In genomic region chr10:71998119-71998839, GRCh38 we compare ENCODE assay signal across 14 cellular contexts. TPM values are rescaled to one million over a fixed set of nuclear protein-coding genes. Genes with fewer than 3 reads are reported as not detected.
DNase-seq lines count a peak whose midpoint lies in the region; ATAC-seq and TF ChIP-seq lines count a peak whose summit lies in the region.
"Had no signal": no experiment of that assay in that cellular context is flagged by ENCODE, and none has a peak within 500 bp of the region (broad histone marks: within the 10 kb centered on the region; RNA-seq: fewer than 3 reads in every experiment).

No MANE protein-coding gene starts in this region.

- H3K36me3 ChIP-seq in Peyer's patch, result no peaks in the 10 kb centered on the region
- no peaks in the 10 kb centered on the region for H3K36me3 ChIP-seq in muscle layer of colon (ENCODE audit: insufficient read depth, low read length)
- H3K36me3 ChIP-seq in thoracic aorta, result no peaks in the 10 kb centered on the region

- H3K4me1 Mint-ChIP-seq in activated naive CD8-positive, alpha-beta T cell treated with anti-CD3 and anti-CD28 coated beads, Interleukin-2, amount 50 U/mL, for 24 hours, result no peaks in the 10 kb centered on the region
- H3K4me1 Mint-ChIP-seq in activated naive CD4-positive, alpha-beta T cell treated with anti-CD3 and anti-CD28 coated beads, Interleukin-2, amount 10 ng/mL, durations not matched to agents 7 days and 5 days, result no peaks in the 10 kb centered on the region

- H3K27ac ChIP-seq in Peyer's patch (peak overlapping the region in 3 of 4 donors; percentile 52 to 85 (median 66)), muscle layer of colon (ENCODE audit: low read depth, low read length) (peak overlapping the region; percentile 86), thoracic aorta (peak overlapping the region; percentile 65 to 78)

- CTCF ChIA-PET in activated naive CD4-positive, alpha-beta T cell treated with anti-CD3 and anti-CD28 coated beads, Interleukin-2, amount 10 ng/mL, durations not matched to agents 7 days and 5 days (lab: Charles Lee), result interaction anchor here (0.8 kb wide), 1 partner anchor 50 kb away, joined by 3 read pairs; no protein-coding TSS in a partner anchor
- CTCF ChIA-PET in GM10248 (lab: Yijun Ruan, JAX), result interaction anchor here (0.7 to 1.3 kb wide), 3 partner anchors 8 to 50 kb away, joined by 3 to 4 read pairs (median 3); no protein-coding TSS in a partner anchor

- H3K9me3 ChIP-seq in Peyer's patch (no peaks in the 10 kb centered on the region), muscle layer of colon (ENCODE audit: low read length) (no peaks in the 10 kb centered on the region), thoracic aorta (no peaks in the 10 kb centered on the region)

- no peak overlapping the region for H3K27ac Mint-ChIP-seq in activated naive CD8-positive, alpha-beta T cell treated with anti-CD3 and anti-CD28 coated beads, Interleukin-2, amount 50 U/mL, for 24 hours
- no peak overlapping the region for H3K27ac Mint-ChIP-seq in activated naive CD4-positive, alpha-beta T cell treated with anti-CD3 and anti-CD28 coated beads, Interleukin-2, amount 10 ng/mL, durations not matched to agents 7 days and 5 days

- no peaks in the 10 kb centered on the region for H3K9me3 Mint-ChIP-seq in activated naive CD8-positive, alpha-beta T cell treated with anti-CD3 and anti-CD28 coated beads, Interleukin-2, amount 50 U/mL, for 24 hours
- H3K9me3 Mint-ChIP-seq in activated naive CD4-positive, alpha-beta T cell treated with anti-CD3 and anti-CD28 coated beads, Interleukin-2, amount 10 ng/mL, durations not matched to agents 7 days and 5 days, result no peaks in the 10 kb centered on the region

- no peak for TF ChIP-seq POLR2A in Peyer's patch (IDR thresholded peaks at IDR 0.05)

- POLR2A ChIA-PET in GM10248 (lab: Yijun Ruan, JAX), result no interaction called here

- H3K4me1 ChIP-seq in Peyer's patch (peaks cover 0 to 28% (median 0%) of the 10 kb centered on the region in 4 donors), muscle layer of colon (ENCODE audit: insufficient read depth, low read length) (peaks cover 61% of the 10 kb centered on the region), thoracic aorta (ENCODE audit: control insufficient read depth in 1 of 2, low read depth in 2 of 2) (peaks cover 51 to 70% of the 10 kb centered on the region in 2 donors)

- H3K27me3 Mint-ChIP-seq in activated naive CD8-positive, alpha-beta T cell treated with anti-CD3 and anti-CD28 coated beads, Interleukin-2, amount 50 U/mL, for 24 hours, result no peaks in the 10 kb centered on the region
- H3K27me3 Mint-ChIP-seq in activated naive CD4-positive, alpha-beta T cell treated with anti-CD3 and anti-CD28 coated beads, Interleukin-2, amount 10 ng/mL, durations not matched to agents 7 days and 5 days, result no peaks in the 10 kb centered on the region

- no peak overlapping the region for H3K4me3 Mint-ChIP-seq in activated naive CD8-positive, alpha-beta T cell treated with anti-CD3 and anti-CD28 coated beads, Interleukin-2, amount 50 U/mL, for 24 hours
- H3K4me3 Mint-ChIP-seq in activated naive CD4-positive, alpha-beta T cell treated with anti-CD3 and anti-CD28 coated beads, Interleukin-2, amount 10 ng/mL, durations not matched to agents 7 days and 5 days, result no peak overlapping the region

- H3K27me3 ChIP-seq in Peyer's patch, result no peaks in the 10 kb centered on the region
- H3K27me3 ChIP-seq in muscle layer of colon (ENCODE audit: control insufficient read depth in 1 of 2, insufficient read depth in 2 of 2, low read length in 2 of 2), result no peaks in the 10 kb centered on the region
- no peaks in the 10 kb centered on the region for H3K27me3 ChIP-seq in thoracic aorta (replicated peaks; ENCODE audit: insufficient read depth)

- DNase-seq in Peyer's patch, result no peak
- no peak for DNase-seq in thoracic aorta (ENCODE audit: low spot score)
- no peak for DNase-seq in NK-92 treated with Interleukin-12 subunit alpha and Interleukin-12 subunit beta, amount 100 ng/mL, for 24 hours (lab: John Stamatoyannopoulos, UW)
- no peak for DNase-seq in activated naive CD8-positive, alpha-beta T cell treated with anti-CD3 and anti-CD28 coated beads, Interleukin-2, amount 50 U/mL, for 24 hours
- no peak for DNase-seq in activated naive CD4-positive, alpha-beta T cell treated with anti-CD3 and anti-CD28 coated beads, Interleukin-2, amount 10 ng/mL, durations not matched to agents 7 days and 5 days
- no peak for DNase-seq in GM10248 (ENCODE audit: extremely low spot score)
- DNase-seq: activated CD8-positive, alpha-beta memory T cell treated with anti-CD3 and anti-CD28 coated beads for 24 hours; DMS53; NCI-H2171; occipital lobe; stimulated activated CD8-positive, alpha-beta memory T cell treated with anti-CD3 and anti-CD28 coated beads, Interleukin-4, amount 100 ng/mL, for 48 hours had no signal

- TF ChIP-seq CTCF in Peyer's patch (IDR thresholded peaks at IDR 0.05), result no peak
- no peak for TF ChIP-seq CTCF in thoracic aorta (IDR thresholded peaks at IDR 0.05)
- TF ChIP-seq CTCF in GM10248 (IDR thresholded peaks at IDR 0.05; ENCODE audit: control extremely low read depth, extremely low read depth, low read depth, missing control alignments), result no peak

- H3K4me3 ChIP-seq in Peyer's patch, result no peak overlapping the region
- H3K4me3 ChIP-seq in muscle layer of colon (ENCODE audit: low read depth in 1 of 2, low read length in 2 of 2), result no peak overlapping the region
- no peak overlapping the region for H3K4me3 ChIP-seq in thoracic aorta
- H3K4me3 ChIP-seq: SK-N-MC had no signal

- ATAC-seq in esophagus mucosa (peak; percentile 60), thoracic aorta (ENCODE audit: insufficient number of reproducible peaks, low FRiP score, low read depth) (no peak)
- no peak for ATAC-seq in activated naive CD8-positive, alpha-beta T cell treated with anti-CD3 and anti-CD28 coated beads, Interleukin-2, amount 50 U/mL, for 24 hours

- no peak overlapping the region for H3K9ac ChIP-seq in muscle layer of colon (ENCODE audit: low read length)

- no peaks in the 10 kb centered on the region for H3K36me3 Mint-ChIP-seq in activated naive CD8-positive, alpha-beta T cell treated with anti-CD3 and anti-CD28 coated beads, Interleukin-2, amount 50 U/mL, for 24 hours (ENCODE audit: low read depth)
- H3K36me3 Mint-ChIP-seq in activated naive CD4-positive, alpha-beta T cell treated with anti-CD3 and anti-CD28 coated beads, Interleukin-2, amount 10 ng/mL, durations not matched to agents 7 days and 5 days, result no peaks in the 10 kb centered on the region

RNA-seq across cellular contexts. Expression of gene CHST3, which starts 34.1 kb away (rescaled TPM):
- total RNA-seq in Peyer's patch (1 to 10 TPM in 3 of 4 donors, under 1 TPM in 1; 0.88 to 9.1 (median 3.0) TPM), esophagus mucosa (9.0 TPM), thoracic aorta (10 to 100 TPM; 54.4 to 80.6 TPM)
